19 cellular contexts compared by ENCODE assay signal in genomic region chr17:27360507-27360906, GRCh38.
"Had no signal": no experiment of that assay in that cellular context is flagged by ENCODE, and none has a peak within 500 bp of the region (broad histone marks: within the 10 kb centered on the region; RNA-seq: fewer than 3 reads in every experiment).

No MANE protein-coding gene starts in this region.

- H3K27ac Mint-ChIP-seq: activated naive CD4-positive, alpha-beta T cell treated with anti-CD3 and anti-CD28 coated beads for 36 hours; activated T-helper 2 cell treated with anti-CD3 and anti-CD28 coated beads, Interferon-gamma antibody, Interleukin-2, Interleukin-4, amounts not matched to agents 10 μg/mL and 5 μg/mL and 100 μg/mL, durations not matched to agents 14 hours and 24 hours and 36 hours had no signal

- H3K4me3 Mint-ChIP-seq: activated naive CD4-positive, alpha-beta T cell treated with anti-CD3 and anti-CD28 coated beads for 36 hours; central memory CD8-positive, alpha-beta T cell; neural crest cell had no signal

- ATAC-seq: left lobe of liver; stimulated activated naive CD8-positive, alpha-beta T cell treated with anti-CD3 and anti-CD28 coated beads, Interleukin-15, Interleukin-2, amounts not matched to agents 100 U/mL and 50 U/mL, for 24 hours had no signal

- H3K27ac ChIP-seq: ascending aorta, coronary artery, tibial nerve, vagina, VCaP had no signal

- H3K9me3 ChIP-seq: ascending aorta, tibial nerve, vagina had no signal

- H3K27me3 Mint-ChIP-seq: central memory CD8-positive, alpha-beta T cell; progenitor cell of endocrine pancreas had no signal

- H3K27me3 ChIP-seq: ascending aorta, tibial nerve, vagina had no signal

- DNase-seq: activated CD4-positive, alpha-beta T cell treated with anti-CD3 and anti-CD28 coated beads, Interleukin-2, amount 50 U/mL, for 48 hours; activated naive CD4-positive, alpha-beta T cell treated with anti-CD3 and anti-CD28 coated beads for 36 hours; activated T-cell treated with anti-CD3 and anti-CD28 coated beads, Interleukin-2, amount 50 U/mL, for 1 hour; hypothalamus; stimulated activated CD4-positive, alpha-beta T cell treated with anti-CD3 and anti-CD28 coated beads, Interleukin-12 subunit alpha, Interleukin-12 subunit beta, amount 100 ng/mL, for 4 hours; stimulated activated CD4-positive, alpha-beta T cell treated with anti-CD3 and anti-CD28 coated beads, Interleukin-1b, Interleukin-23, amount 100 ng/mL, for 48 hours; stimulated activated naive CD8-positive, alpha-beta T cell treated with anti-CD3 and anti-CD28 coated beads, Interleukin-15, Interleukin-2, amounts not matched to agents 100 U/mL and 50 U/mL, for 24 hours; T-helper 1 cell; T1000 had no signal

- H3K9me3 Mint-ChIP-seq: activated naive CD4-positive, alpha-beta T cell treated with anti-CD3 and anti-CD28 coated beads for 36 hours; activated T-helper 2 cell treated with anti-CD3 and anti-CD28 coated beads, Interferon-gamma antibody, Interleukin-2, Interleukin-4, amounts not matched to agents 10 μg/mL and 5 μg/mL and 100 μg/mL, durations not matched to agents 14 hours and 24 hours and 36 hours; central memory CD8-positive, alpha-beta T cell; neural crest cell had no signal

- H3K36me3 ChIP-seq: ascending aorta, tibial nerve, vagina had no signal

- H3K4me3 ChIP-seq: ascending aorta, coronary artery, tibial nerve, vagina had no signal
